1 cellular context compared by ENCODE assay signal in genomic region chr6:6724319-6725119, GRCh38.
TF ChIP-seq lines count a peak whose summit lies in the region.

No MANE protein-coding gene starts in this region.

TF ChIP-seq in HepG2, 621 proteins besides CTCF, POLR2A, EP300 and RAD21 (continued from another document and continues in another):
- TF ChIP-seq PAXIP1 (CRISPR knock-in tag; conservative IDR thresholded peaks at IDR 0.05) (0 out of 2 replicates have a peak, but pooled peaks have one; percentile 7), TEAD2 (CRISPR knock-in tag; IDR thresholded peaks at IDR 0.05) (no peak), ZNF720 (CRISPR knock-in tag; IDR thresholded peaks at IDR 0.05) (no peak), ZNF549 (CRISPR knock-in tag; IDR thresholded peaks at IDR 0.05) (no peak), ZNF713 (CRISPR knock-in tag; IDR thresholded peaks at IDR 0.05) (no peak), ZNF337 (CRISPR knock-in tag; IDR thresholded peaks at IDR 0.05; ENCODE audit: borderline replicate concordance, low read depth) (no peak; the same call in 1 of the 2 replicates), HNF4G (IDR thresholded peaks at IDR 0.05; ENCODE audit: borderline replicate concordance, low read depth, low read length) (no peak), HNF4G (CRISPR knock-in tag; IDR thresholded peaks at IDR 0.05; ENCODE audit: borderline replicate concordance, low read depth) (no peak), PITX1 (CRISPR knock-in tag; IDR thresholded peaks at IDR 0.05) (no peak), ZNF343 (CRISPR knock-in tag; IDR thresholded peaks at IDR 0.05) (0 out of 2 replicates have a peak, but pooled peaks have one; percentile 53), RFXANK (CRISPR knock-in tag; IDR thresholded peaks at IDR 0.05) (no peak), KAT2B (IDR thresholded peaks at IDR 0.05; ENCODE audit: borderline replicate concordance, low read depth, low read length) (no peak), ZHX1 (CRISPR knock-in tag; IDR thresholded peaks at IDR 0.05; ENCODE audit: low read depth) (no peak), KLF15 (CRISPR knock-in tag; IDR thresholded peaks at IDR 0.05; ENCODE audit: borderline replicate concordance) (no peak), ARNT (IDR thresholded peaks at IDR 0.05) (no peak), ZNF275 (CRISPR knock-in tag; IDR thresholded peaks at IDR 0.05; ENCODE audit: borderline replicate concordance) (0 out of 2 replicates have a peak, but pooled peaks have one; percentile 19), ZBED4 (CRISPR knock-in tag; IDR thresholded peaks at IDR 0.05; ENCODE audit: borderline replicate concordance) (0 out of 2 replicates have a peak, but pooled peaks have one; percentile 31), FIP1L1 (IDR thresholded peaks at IDR 0.05; ENCODE audit: borderline replicate concordance, insufficient read depth, low read depth, low read length) (no peak), ZNF790 (CRISPR knock-in tag; IDR thresholded peaks at IDR 0.05; ENCODE audit: borderline replicate concordance) (no peak), ARNT2 (CRISPR knock-in tag; IDR thresholded peaks at IDR 0.05; ENCODE audit: low read depth) (no peak), ZNF777 (CRISPR knock-in tag; IDR thresholded peaks at IDR 0.05) (no peak), JARID2 (CRISPR knock-in tag; IDR thresholded peaks at IDR 0.05; ENCODE audit: insufficient replicate concordance) (no peak), JUNB (CRISPR knock-in tag; IDR thresholded peaks at IDR 0.05; ENCODE audit: borderline replicate concordance) (no peak), IRF9 (CRISPR knock-in tag; IDR thresholded peaks at IDR 0.05; ENCODE audit: borderline replicate concordance) (peak; percentile 72; the same call in 1 of the 2 replicates), ZNF570 (CRISPR knock-in tag; IDR thresholded peaks at IDR 0.05; ENCODE audit: borderline replicate concordance) (no peak), ZNF576 (CRISPR knock-in tag; IDR thresholded peaks at IDR 0.05) (no peak), CSRNP1 (CRISPR knock-in tag; IDR thresholded peaks at IDR 0.05) (no peak; the same call in 1 of the 2 replicates), IRF2 (CRISPR knock-in tag; IDR thresholded peaks at IDR 0.05) (no peak), MAFG (CRISPR knock-in tag; IDR thresholded peaks at IDR 0.05) (no peak), DMAP1 (CRISPR knock-in tag; IDR thresholded peaks at IDR 0.05) (no peak), SP5 (CRISPR knock-in tag; IDR thresholded peaks at IDR 0.05; ENCODE audit: borderline replicate concordance, low read depth) (no peak), PRPF4 (IDR thresholded peaks at IDR 0.05; ENCODE audit: low read depth, low read length, poor library complexity, severe bottlenecking) (no peak), ZBTB49 (CRISPR knock-in tag; IDR thresholded peaks at IDR 0.05; ENCODE audit: borderline replicate concordance) (no peak), ATF3 (CRISPR knock-in tag; IDR thresholded peaks at IDR 0.05) (no peak), NR2F6 (IDR thresholded peaks at IDR 0.05) (no peak), NR2F6 (CRISPR knock-in tag; IDR thresholded peaks at IDR 0.05) (no peak), ZNF138 (CRISPR knock-in tag; IDR thresholded peaks at IDR 0.05; ENCODE audit: low read depth) (no peak), MEIS1 (CRISPR knock-in tag; IDR thresholded peaks at IDR 0.05; ENCODE audit: borderline replicate concordance) (no peak), ZNF574 (CRISPR knock-in tag; IDR thresholded peaks at IDR 0.05) (no peak; the same call in 1 of the 2 replicates), ZNF839 (CRISPR knock-in tag; IDR thresholded peaks at IDR 0.05; ENCODE audit: borderline replicate concordance) (no peak), CEBPG (CRISPR knock-in tag; IDR thresholded peaks at IDR 0.05) (no peak), ZNF101 (CRISPR knock-in tag; IDR thresholded peaks at IDR 0.05; ENCODE audit: borderline replicate concordance, low read depth) (no peak), ATF7 (IDR thresholded peaks at IDR 0.05) (no peak), ATF7 (CRISPR knock-in tag; IDR thresholded peaks at IDR 0.05) (no peak)
